ENCODE assay signal across 26 cellular contexts in genomic region chr5:136114406-136115132, GRCh38.
"Had no signal": no experiment of that assay in that cellular context is flagged by ENCODE, and none has a peak within 500 bp of the region (broad histone marks: within the 10 kb centered on the region; RNA-seq: fewer than 3 reads in every experiment).

No MANE protein-coding gene starts in this region.

- ATAC-seq: body of pancreas, Panc1, Right ventricle myocardium inferior, T-cell had no signal

- H3K27ac ChIP-seq: ascending aorta, body of pancreas, KMS-11, SK-N-MC, VCaP had no signal

- DNase-seq: activated CD4-positive, alpha-beta memory T cell treated with anti-CD3 and anti-CD28 coated beads for 36 hours; activated CD4-positive, alpha-beta T cell treated with anti-CD3 and anti-CD28 coated beads, Interleukin-2, amount 10 ng/mL, durations not matched to agents 7 days and 5 days; activated CD4-positive, CD25-positive, alpha-beta regulatory T cell; activated CD8-positive, alpha-beta memory T cell treated with anti-CD3 and anti-CD28 coated beads for 24 hours; activated effector memory CD4-positive, alpha-beta T cell treated with anti-CD3 and anti-CD28 coated beads, Interleukin-2, amount 50 U/mL, for 16 hours; activated naive CD4-positive, alpha-beta T cell treated with Interleukin-2 at 50 U/mL for 16 hours; activated naive CD8-positive, alpha-beta T cell treated with anti-CD3 and anti-CD28 coated beads, Interleukin-2, amount 50 U/mL, for 24 hours; activated T-cell treated with anti-CD3 and anti-CD28 coated beads, Interleukin-2, amount 50 U/mL, for 4 hours; amniotic stem cell; body of pancreas; MG63; MV-4-11; NCI-H1092 treated with DMSO at 0.1 percent for 48 hours; NCI-H1417 treated with DMSO at 0.1 percent for 48 hours; NCI-H1694; NCI-H2029; NK-92 treated with Interleukin-12 subunit alpha and Interleukin-12 subunit beta, amount 100 ng/mL, for 24 hours; OCI-M1; RPMI8226; T-cell had no signal

- H3K4me3 ChIP-seq: ascending aorta, body of pancreas, MG63, SK-N-MC had no signal
